In genomic region chr5:43514816-43515677, GRCh38 we compare ENCODE assay signal across 8 cellular contexts. TPM values are rescaled to one million over a fixed set of nuclear protein-coding genes. Genes with fewer than 3 reads are reported as not detected.
DNase-seq lines count a peak whose midpoint lies in the region; ATAC-seq, FAIRE-seq and TF ChIP-seq lines count a peak whose summit lies in the region.

TSS of gene C5orf34 (minus strand) at chr5:43515148. CDS start at chr5:43509339, 5,809 bp downstream.

- H3K27me3 ChIP-seq in mammary epithelial cell (ENCODE audit: insufficient read depth, low read length), result no peaks in the 10 kb centered on the region
- no peaks in the 10 kb centered on the region for H3K27me3 ChIP-seq in small intestine (ENCODE audit: control insufficient read depth in 2 of 2, insufficient read depth in 2 of 2, low read length in 2 of 2)

- H3K4me2 ChIP-seq in mammary epithelial cell (ENCODE audit: insufficient read depth, low read depth, low read length), result peak within 1 kb of the TSS; percentile 91

- peak within 1 kb of the TSS; percentile 80 for H3K4me3 ChIP-seq in AG04449 (ENCODE audit: low read depth, low read length)
- H3K4me3 ChIP-seq in mammary epithelial cell (replicated peaks in 1 of 3; ENCODE audit: insufficient read depth in 1 of 3, low read depth in 2 of 3, low read length in 3 of 3), result peak within 1 kb of the TSS; percentile 83 to 99 (median 84)
- H3K4me3 ChIP-seq in small intestine (ENCODE audit: low read depth in 1 of 2, low read length in 2 of 2), result peak within 1 kb of the TSS; percentile 56

- H2AFZ ChIP-seq in mammary epithelial cell (ENCODE audit: low read depth, low read length), result peak within 1 kb of the TSS; percentile 96

- TF ChIP-seq CTCF in AG04449 (IDR thresholded peaks at IDR 0.05; ENCODE audit: insufficient read depth, low read length, missing control alignments), result no peak
- 0 out of 2 replicates have a peak, but pooled peaks have one; percentile 16 for TF ChIP-seq CTCF in VCaP (conservative IDR thresholded peaks at IDR 0.05)
- peak in 1 of 2 donors; percentile 8 for TF ChIP-seq CTCF in mammary epithelial cell (conservative IDR thresholded peaks at IDR 0.05 in 1 of 2, IDR thresholded peaks at IDR 0.05 in 1 of 2; ENCODE audit: extremely low read depth in 1 of 2, insufficient read depth in 1 of 2, low read depth in 1 of 2, low read length in 2 of 2)

- in situ Hi-C loops in mammary epithelial cell (cut with MboI; ENCODE audit: low sequenced_read_pairs in 2 of 2), result no loop called here

- H3K9me3 ChIP-seq in mammary epithelial cell (replicated peaks; ENCODE audit: insufficient read depth, low read length), result no peaks in the 10 kb centered on the region
- H3K9me3 ChIP-seq in small intestine (ENCODE audit: control insufficient read depth, low read depth), result no peaks in the 10 kb centered on the region

- H3K36me3 ChIP-seq in mammary epithelial cell (ENCODE audit: insufficient read depth, low read length), result no peaks in the 10 kb centered on the region
- H3K36me3 ChIP-seq in small intestine (ENCODE audit: control insufficient read depth in 2 of 2, insufficient read depth in 2 of 2, low read length in 2 of 2), result no peaks in the 10 kb centered on the region

- intact Hi-C loops in mammary epithelial cell (cut with micrococcal nuclease), result loop anchor here (1.0 kb wide), 1 partner anchor 31 kb away; no protein-coding TSS in a partner anchor

- peak within 1 kb of the TSS; percentile 99 for H3K9ac ChIP-seq in mammary epithelial cell (ENCODE audit: insufficient read depth, low read length)

- peak; percentile 70 for DNase-seq in AG04449 (ENCODE audit: low read depth, low spot score)
- peak; percentile 99 for DNase-seq in NCI-H2196 (lab: John Stamatoyannopoulos, UW; ENCODE audit: unreplicated experiment)
- peak; percentile 94 for DNase-seq in mammary epithelial cell
- peak; percentile 99 for DNase-seq in iPS-NIHi11 (ENCODE audit: low spot score)
- DNase-seq in small intestine, result peak; percentile 97

- TSS peak; percentile 71 for BruUV-seq in mammary epithelial cell (replicated peaks; lab: Mats Ljungman, UMichigan)

- H3K79me2 ChIP-seq in mammary epithelial cell (ENCODE audit: insufficient read depth, low read length), result peaks cover 22% of the 10 kb centered on the region

- CTCF ChIA-PET in AG04449 (lab: Yijun Ruan, JAX), result interaction anchor here (1.6 kb wide), 1 partner anchor 31 kb away, joined by 5 read pairs; the partner anchor contains the start of gene TMEM267
- CTCF ChIA-PET in mammary epithelial cell (lab: Charles Lee; ENCODE audit: low non-redundant PET), result no interaction called here

- 2% methylated on average over 27 of the region's 35 CpGs for WGBS in mammary epithelial cell (ENCODE audit: low coverage, missing lambda C conversion rate)
- 0% methylated on average over 35 of the region's 35 CpGs for WGBS in small intestine, 3 donors

- no peaks in the 10 kb centered on the region for H4K20me1 ChIP-seq in mammary epithelial cell (ENCODE audit: insufficient read depth, low read length)

- FAIRE-seq in small intestine (lab: Jason Lieb, UNC), result no peak

- dilution Hi-C loops in mammary epithelial cell (cut with HindIII; ENCODE audit: low sequenced_read_pairs), result no loop called here

- POLR2A ChIA-PET in AG04449 (lab: Yijun Ruan, JAX), result interaction anchor here (0.8 to 1.9 kb wide), 3 partner anchors 11 to 89 kb away, joined by 4 to 15 read pairs (median 5); partner anchors contain the start of gene TMEM267

- peak within 1 kb of the TSS; percentile 88 for H3K27ac ChIP-seq in VCaP
- H3K27ac ChIP-seq in mammary epithelial cell (ENCODE audit: insufficient read depth, low read depth, low read length), result peak within 1 kb of the TSS; percentile 95
- peak within 1 kb of the TSS; percentile 86 to 93 for H3K27ac ChIP-seq in small intestine (ENCODE audit: low read depth in 1 of 2, low read length in 1 of 2)

- H3K4me1 ChIP-seq in mammary epithelial cell (ENCODE audit: insufficient read depth, low read length), result peaks cover 11% of the 10 kb centered on the region
- peaks cover 0 to 3% of the 10 kb centered on the region in 2 donors for H3K4me1 ChIP-seq in small intestine (ENCODE audit: control insufficient read depth in 2 of 2, insufficient read depth in 1 of 2, low read depth in 1 of 2, low read length in 1 of 2)

- ATAC-seq in GM18873 (IDR thresholded peaks at IDR 0.05; ENCODE audit: low FRiP score, unreplicated experiment) (peak; percentile 95), HG03135 (IDR thresholded peaks at IDR 0.05; ENCODE audit: unreplicated experiment) (peak; percentile 98)

RNA-seq across cellular contexts. Expression of gene C5orf34, which starts in this region (rescaled TPM):
- 1 to 10 TPM; 5.2 to 6.1 TPM for total RNA-seq in mammary epithelial cell
- polyA plus RNA-seq in mammary epithelial cell (4.9 TPM), small intestine (1 to 10 TPM in 1 of 3 donors, under 1 TPM in 1, not detected in 1; 0.22 to 2.1 TPM)
- polyA minus RNA-seq in mammary epithelial cell, result 0.98 TPM

Comparison
In these comparisons a context has a peak if more than half of its experiments do, and no peak if none do; other contexts are left out.
1. Peak in every context shown above with its lines: DNase-seq, ATAC-seq, H3K4me3 ChIP-seq and H3K27ac ChIP-seq.